1 cellular context compared by ENCODE assay signal in the genomic region with DNA sequence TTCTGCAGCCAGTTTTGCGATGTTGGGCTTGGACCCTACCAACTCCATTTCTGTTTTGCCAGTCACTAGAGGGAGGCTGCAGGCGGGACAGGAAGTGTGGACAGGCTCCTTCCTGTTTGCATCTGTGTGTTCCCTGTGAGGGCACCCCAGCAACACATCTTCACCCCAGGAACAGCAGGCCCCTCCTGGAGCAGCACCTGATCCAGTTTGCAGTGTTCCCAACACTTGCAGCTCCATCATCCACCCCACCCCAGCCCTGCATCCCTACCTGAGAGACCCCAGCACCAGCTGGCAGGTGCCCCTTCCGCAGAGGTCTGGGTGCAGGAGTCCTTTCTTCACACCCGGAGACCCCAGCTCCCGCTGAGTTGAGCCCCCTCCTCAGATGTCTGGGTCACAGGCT.
TF ChIP-seq lines count a peak whose summit lies in the region.

No MANE protein-coding gene starts in this region.

TF ChIP-seq in HepG2, 621 proteins besides CTCF, POLR2A, EP300 and RAD21:
- TF ChIP-seq HOXD1 (CRISPR knock-in tag; IDR thresholded peaks at IDR 0.05) (no peak), PHB2 (IDR thresholded peaks at IDR 0.05; ENCODE audit: partially characterized antibody) (no peak), CREB1 (IDR thresholded peaks at IDR 0.05) (no peak), CREB1 (CRISPR knock-in tag; IDR thresholded peaks at IDR 0.05) (no peak), NR3C1 (CRISPR knock-in tag; IDR thresholded peaks at IDR 0.05) (no peak), LBX2 (CRISPR knock-in tag; IDR thresholded peaks at IDR 0.05; ENCODE audit: borderline replicate concordance) (no peak), GABPA (IDR thresholded peaks at IDR 0.05; ENCODE audit: low read depth, low read length) (peak; percentile 53), GABPA (CRISPR knock-in tag; IDR thresholded peaks at IDR 0.05; ENCODE audit: low read depth) (peak; percentile 70), ZNF235 (CRISPR knock-in tag; IDR thresholded peaks at IDR 0.05; ENCODE audit: borderline replicate concordance) (no peak)
